Comparison of ENCODE assay signal across 8 cellular contexts in the genomic region with DNA sequence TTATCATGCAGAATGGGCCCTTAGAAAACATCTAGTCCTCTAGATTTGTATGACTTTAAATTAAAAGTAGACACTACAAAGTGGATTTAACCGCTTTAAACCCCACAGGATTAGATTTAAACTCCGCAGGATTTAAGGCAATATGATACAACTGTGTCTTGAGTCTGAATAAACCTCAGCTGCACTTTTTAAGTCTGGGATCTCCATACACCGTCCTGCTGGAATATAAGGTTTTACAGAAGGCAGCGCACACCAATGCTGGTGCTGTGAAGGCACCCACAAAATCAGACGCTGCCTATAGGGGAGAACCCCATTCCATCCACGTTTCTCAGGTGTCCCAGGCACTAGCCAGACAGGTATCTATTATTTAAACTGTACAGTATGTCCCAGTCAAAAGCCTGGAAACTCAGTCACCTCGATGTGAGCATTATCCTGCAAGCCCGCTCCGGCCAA. TPM values are rescaled to one million over a fixed set of nuclear protein-coding genes. Genes with fewer than 3 reads are reported as not detected.
DNase-seq lines count a peak whose midpoint lies in the region; ATAC-seq and TF ChIP-seq lines count a peak whose summit lies in the region.

No MANE protein-coding gene starts in this region.

- peak overlapping the region; percentile 78 for H3K4me3 ChIP-seq in HAP-1
- peak overlapping the region; percentile 92 for H3K4me3 ChIP-seq in fibroblast of villous mesenchyme (ENCODE audit: low read depth, low read length)
- peak overlapping the region; percentile 82 for H3K4me3 ChIP-seq in psoas muscle

- no peak for TF ChIP-seq CTCF in fibroblast of villous mesenchyme (IDR thresholded peaks at IDR 0.05; ENCODE audit: insufficient read depth, low read depth, low read length)
- no peak for TF ChIP-seq CTCF in psoas muscle (IDR thresholded peaks at IDR 0.05)

- DNase-seq in HAP-1 (ENCODE audit: low spot score in 2 of 2) (peak in 1 of 2 experiments; percentile 11), SW480 (ENCODE audit: low spot score) (peak; percentile 17), fibroblast of villous mesenchyme (ENCODE audit: low read depth) (peak; percentile 25), psoas muscle (no peak), NCI-H1048 (lab: John Stamatoyannopoulos, UW) (no peak), cerebellar nuclear complex (lab: John Stamatoyannopoulos, UW) (no peak), SKM-1 treated with dmso at 0.1 percent for 144 hours (lab: John Stamatoyannopoulos, UW; ENCODE audit: unreplicated experiment) (no peak), DMS153 (lab: John Stamatoyannopoulos, UW) (no peak)

- H3K27ac ChIP-seq in psoas muscle = peak overlapping the region; percentile 77

- H3K27me3 ChIP-seq in HAP-1 (ENCODE audit: low read depth) = no peaks in the 10 kb centered on the region
- H3K27me3 ChIP-seq in psoas muscle (ENCODE audit: insufficient read depth in 3 of 3, low read length in 2 of 3) = no peaks in the 10 kb centered on the region

- H3K36me3 ChIP-seq in HAP-1 (replicated peaks) (no peaks in the 10 kb centered on the region), psoas muscle (ENCODE audit: insufficient read depth in 1 of 2, low read depth in 1 of 2) (no peaks in the 10 kb centered on the region)

- intact Hi-C loops in psoas muscle (cut with DNase I) = loop anchor here (5.0 kb wide), 1 partner anchor 71 kb away; a partner anchor contains a TSS

- WGBS in psoas muscle, 3 donors = 7 to 16% (median 11%) methylated on average over 9 of the region's 9 CpGs

- H3K9me3 ChIP-seq in HAP-1 = no peaks in the 10 kb centered on the region
- H3K9me3 ChIP-seq in psoas muscle = no peaks in the 10 kb centered on the region

- peaks cover 18% of the 10 kb centered on the region for H3K4me1 ChIP-seq in HAP-1
- peaks cover 12% of the 10 kb centered on the region for H3K4me1 ChIP-seq in psoas muscle

- in situ Hi-C loops in HAP-1 (cut with MboI; ENCODE audit: low sequenced_read_pairs) = no loop called here

- ATAC-seq in psoas muscle = no peak

RNA-seq across cellular contexts. Expression of a gene that starts 0.8 kb away (rescaled TPM):
- total RNA-seq in fibroblast of villous mesenchyme = 39.0 and 54.0 TPM in 2 replicates
- 10 to 100 TPM; 10.3 to 18.8 (median 14.6) TPM for total RNA-seq in psoas muscle
- 10 to 100 TPM; 11.4 to 16.6 (median 12.0) TPM for polyA plus RNA-seq in psoas muscle

Comparison
In these comparisons a context has a peak if more than half of its experiments do, and no peak if none do; other contexts are left out.
1. DNase-seq: peak in SW480 (single experiment) and fibroblast of villous mesenchyme (single experiment); none in psoas muscle (0 of 2), NCI-H1048 (single experiment), cerebellar nuclear complex (0 of 2), SKM-1 treated with dmso at 0.1 percent for 144 hours (single experiment) and DMS153 (single experiment).
2. Peak in every context shown above with its lines, with median percentiles within 50 percentile points of each other: H3K4me3 ChIP-seq.